1 cellular context compared by ENCODE assay signal in genomic region chr1:1038694-1039093, GRCh38.
TF ChIP-seq lines count a peak whose summit lies in the region.

No MANE protein-coding gene starts in this region.

TF ChIP-seq in H1, 55 proteins besides CTCF, POLR2A, EP300 and RAD21:
- TF ChIP-seq BCL11A (IDR thresholded peaks at IDR 0.05; ENCODE audit: low read depth in 2 of 2, low read length in 2 of 2): no peak
- TF ChIP-seq EZH2 (IDR thresholded peaks at IDR 0.05; ENCODE audit: low read depth, low read length, severe bottlenecking): peak; percentile 5
TF ChIP-seq in H1: peak in this region for 1.
